ENCODE assay signal across 11 cellular contexts in the genomic region with DNA sequence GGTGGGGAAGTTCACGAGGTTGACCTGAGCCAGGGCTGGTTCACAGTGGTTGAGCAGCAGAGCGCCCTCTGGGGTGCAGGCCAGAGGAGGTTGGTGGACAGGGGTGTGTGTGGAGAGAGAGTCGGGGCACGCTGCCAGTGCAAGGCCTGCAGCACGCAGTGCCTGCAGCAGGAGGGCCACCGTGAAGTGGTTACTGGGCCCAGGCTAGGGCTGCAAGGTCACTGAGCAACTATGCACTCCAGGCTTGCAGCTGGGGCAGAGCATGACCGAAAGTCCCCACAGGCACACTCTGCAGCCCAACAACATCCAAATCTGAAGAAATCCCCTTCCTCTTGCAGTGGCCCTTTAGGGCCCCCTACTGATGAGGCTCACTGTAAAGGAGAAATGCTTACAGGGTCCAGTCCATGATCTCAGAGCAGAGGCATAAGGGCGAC.
DNase-seq lines count a peak whose midpoint lies in the region; FAIRE-seq and TF ChIP-seq lines count a peak whose summit lies in the region.
"Had no signal": no experiment of that assay in that cellular context is flagged by ENCODE, and none has a peak within 500 bp of the region (broad histone marks: within the 10 kb centered on the region; RNA-seq: fewer than 3 reads in every experiment).

No MANE protein-coding gene starts in this region.

- peaks cover 2% of the 10 kb centered on the region for H3K4me1 Mint-ChIP-seq in activated CD4-positive, alpha-beta memory T cell treated with anti-CD3 and anti-CD28 coated beads for 36 hours (ENCODE audit: low read depth)
- no peaks in the 10 kb centered on the region for H3K4me1 Mint-ChIP-seq in activated CD4-positive, alpha-beta memory T cell treated with anti-CD3 and anti-CD28 coated beads, Interleukin-2, amount 10 ng/mL, durations not matched to agents 7 days and 5 days
- H3K4me1 Mint-ChIP-seq in endothelial cell (ENCODE audit: unreplicated experiment): no peaks in the 10 kb centered on the region

- H3K4me3 ChIP-seq in retinal pigment epithelial cell (ENCODE audit: low read length): no peak overlapping the region
- H3K4me3 ChIP-seq: SJSA1 had no signal

- TF ChIP-seq CTCF in endothelial cell (IDR thresholded peaks at IDR 0.05; ENCODE audit: unreplicated experiment): no peak
- TF ChIP-seq CTCF in retinal pigment epithelial cell (conservative IDR thresholded peaks at IDR 0.05; ENCODE audit: low read depth, low read length): peak; percentile 44

- CTCF ChIA-PET in activated CD4-positive, alpha-beta memory T cell treated with anti-CD3 and anti-CD28 coated beads for 36 hours (lab: Charles Lee): interaction anchor here (0.7 to 1.6 kb wide), 3 partner anchors 253 to 269 kb away, joined by 3 to 17 read pairs (median 4); no protein-coding TSS in a partner anchor
- CTCF ChIA-PET in activated CD4-positive, alpha-beta memory T cell treated with anti-CD3 and anti-CD28 coated beads, Interleukin-2, amount 10 ng/mL, durations not matched to agents 7 days and 5 days (lab: Charles Lee): interaction anchor here (1.0 kb wide), 1 partner anchor 239 kb away, joined by 6 read pairs; no protein-coding TSS in a partner anchor

- peak; percentile 16 for DNase-seq in activated CD4-positive, alpha-beta memory T cell treated with anti-CD3 and anti-CD28 coated beads for 36 hours
- no peak for DNase-seq in activated CD4-positive, alpha-beta memory T cell treated with anti-CD3 and anti-CD28 coated beads, Interleukin-2, amount 10 ng/mL, durations not matched to agents 7 days and 5 days
- DNase-seq in MV-4-11 (lab: John Stamatoyannopoulos, UW) (peak; percentile 36), endothelial cell (ENCODE audit: low spot score) (peak; percentile 24), retinal pigment epithelial cell (ENCODE audit: low read depth) (no peak), GM19239 (ENCODE audit: insufficient read length, low spot score) (no peak), ureter (ENCODE audit: low spot score) (no peak), NCI-H226 (no peak)
- DNase-seq: midbrain had no signal

- H3K9me3 Mint-ChIP-seq in activated CD4-positive, alpha-beta memory T cell treated with anti-CD3 and anti-CD28 coated beads for 36 hours: no peaks in the 10 kb centered on the region
- H3K9me3 Mint-ChIP-seq in activated CD4-positive, alpha-beta memory T cell treated with anti-CD3 and anti-CD28 coated beads, Interleukin-2, amount 10 ng/mL, durations not matched to agents 7 days and 5 days: no peaks in the 10 kb centered on the region
- no peaks in the 10 kb centered on the region for H3K9me3 Mint-ChIP-seq in endothelial cell (ENCODE audit: unreplicated experiment)

- H3K27me3 Mint-ChIP-seq in activated CD4-positive, alpha-beta memory T cell treated with anti-CD3 and anti-CD28 coated beads for 36 hours: no peaks in the 10 kb centered on the region
- no peaks in the 10 kb centered on the region for H3K27me3 Mint-ChIP-seq in activated CD4-positive, alpha-beta memory T cell treated with anti-CD3 and anti-CD28 coated beads, Interleukin-2, amount 10 ng/mL, durations not matched to agents 7 days and 5 days
- H3K27me3 Mint-ChIP-seq in endothelial cell (ENCODE audit: unreplicated experiment): no peaks in the 10 kb centered on the region
- H3K27me3 Mint-ChIP-seq: brain had no signal

- intact Hi-C loops in activated CD4-positive, alpha-beta memory T cell treated with anti-CD3 and anti-CD28 coated beads for 36 hours (cut with micrococcal nuclease): loop anchor here (2.0 kb wide), 1 partner anchor 254 kb away; no protein-coding TSS in a partner anchor

- POLR2A ChIA-PET in activated CD4-positive, alpha-beta memory T cell treated with anti-CD3 and anti-CD28 coated beads for 36 hours (lab: Charles Lee): no interaction called here
- POLR2A ChIA-PET in activated CD4-positive, alpha-beta memory T cell treated with anti-CD3 and anti-CD28 coated beads, Interleukin-2, amount 10 ng/mL, durations not matched to agents 7 days and 5 days (lab: Charles Lee): interaction anchor here (0.5 kb wide), 1 partner anchor 175 kb away, joined by 3 read pairs; no protein-coding TSS in a partner anchor

- H3K4me3 Mint-ChIP-seq in activated CD4-positive, alpha-beta memory T cell treated with anti-CD3 and anti-CD28 coated beads for 36 hours: no peak overlapping the region
- no peak overlapping the region for H3K4me3 Mint-ChIP-seq in activated CD4-positive, alpha-beta memory T cell treated with anti-CD3 and anti-CD28 coated beads, Interleukin-2, amount 10 ng/mL, durations not matched to agents 7 days and 5 days
- no peak overlapping the region for H3K4me3 Mint-ChIP-seq in endothelial cell (ENCODE audit: unreplicated experiment)
- H3K4me3 Mint-ChIP-seq: brain had no signal

- no peak overlapping the region for H3K27ac Mint-ChIP-seq in activated CD4-positive, alpha-beta memory T cell treated with anti-CD3 and anti-CD28 coated beads for 36 hours
- H3K27ac Mint-ChIP-seq in activated CD4-positive, alpha-beta memory T cell treated with anti-CD3 and anti-CD28 coated beads, Interleukin-2, amount 10 ng/mL, durations not matched to agents 7 days and 5 days: no peak overlapping the region
- H3K27ac Mint-ChIP-seq in endothelial cell (ENCODE audit: unreplicated experiment): no peak overlapping the region

- peaks cover 2% of the 10 kb centered on the region for H3K36me3 Mint-ChIP-seq in activated CD4-positive, alpha-beta memory T cell treated with anti-CD3 and anti-CD28 coated beads for 36 hours
- H3K36me3 Mint-ChIP-seq in activated CD4-positive, alpha-beta memory T cell treated with anti-CD3 and anti-CD28 coated beads, Interleukin-2, amount 10 ng/mL, durations not matched to agents 7 days and 5 days (ENCODE audit: low read depth): no peaks in the 10 kb centered on the region
- H3K36me3 Mint-ChIP-seq in endothelial cell (ENCODE audit: low read depth, unreplicated experiment): peaks cover 10% of the 10 kb centered on the region

- no peak for FAIRE-seq in GM19239 (lab: Jason Lieb, UNC)

Comparison
In these comparisons a context has a peak if more than half of its experiments do, and no peak if none do; other contexts are left out.
1. DNase-seq: peak in activated CD4-positive, alpha-beta memory T cell treated with anti-CD3 and anti-CD28 coated beads for 36 hours (single experiment), MV-4-11 (single experiment) and endothelial cell (single experiment); none in activated CD4-positive, alpha-beta memory T cell treated with anti-CD3 and anti-CD28 coated beads, Interleukin-2, amount 10 ng/mL, durations not matched to agents 7 days and 5 days (single experiment), retinal pigment epithelial cell (single experiment), GM19239 (single experiment), ureter (single experiment) and NCI-H226 (single experiment).